Comparison of ENCODE assay signal across 11 cellular contexts in the genomic region with DNA sequence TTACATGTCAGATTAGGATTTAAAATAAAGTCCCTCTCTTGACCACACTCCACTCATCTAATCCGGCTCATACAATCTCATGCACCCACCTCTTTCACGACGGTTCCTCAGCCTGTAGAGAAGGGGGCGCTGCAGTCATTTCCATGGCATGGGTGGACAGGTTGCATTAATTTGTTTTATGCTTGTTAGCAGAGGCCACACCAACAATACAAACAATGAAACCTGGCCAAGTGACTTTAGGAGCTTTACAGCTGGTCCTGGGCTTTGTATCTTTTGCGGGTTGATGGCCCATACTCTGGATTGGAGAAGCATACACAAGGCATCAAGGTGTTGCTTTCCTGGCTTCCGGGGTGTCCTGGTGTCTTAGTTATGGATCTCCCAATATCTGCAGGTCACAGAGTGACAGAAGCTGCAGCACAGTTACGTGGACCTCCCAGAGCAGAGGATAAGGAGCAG. TPM values are rescaled to one million over a fixed set of nuclear protein-coding genes. Genes with fewer than 3 reads are reported as not detected.
DNase-seq lines count a peak whose midpoint lies in the region; ATAC-seq and TF ChIP-seq lines count a peak whose summit lies in the region.
"Had no signal": no experiment of that assay in that cellular context is flagged by ENCODE, and none has a peak within 500 bp of the region (broad histone marks: within the 10 kb centered on the region; RNA-seq: fewer than 3 reads in every experiment).

No MANE protein-coding gene starts in this region.

- H3K4me3 ChIP-seq in HFF-Myc (replicated peaks; ENCODE audit: low read depth, low read length) (no peak overlapping the region), kidney epithelial cell (ENCODE audit: low read depth, low read length) (no peak overlapping the region)

- H3K27ac ChIP-seq in VCaP = no peak overlapping the region

- H3K4me1 Mint-ChIP-seq in naive thymus-derived CD8-positive, alpha-beta T cell = peaks cover 0 to 9% (median 2%) of the 10 kb centered on the region in 4 donors

- H3K27me3 Mint-ChIP-seq in naive thymus-derived CD8-positive, alpha-beta T cell = peaks cover 16 to 37% (median 18%) of the 10 kb centered on the region in 5 donors

- H3K27ac Mint-ChIP-seq in naive thymus-derived CD8-positive, alpha-beta T cell = peak overlapping the region in 1 of 10 donors; percentile 30

- no peaks in the 10 kb centered on the region for H3K36me3 Mint-ChIP-seq in naive thymus-derived CD8-positive, alpha-beta T cell

- peak; percentile 23 for DNase-seq in DMS114 treated with DMSO at 0.1 percent for 48 hours (lab: John Stamatoyannopoulos, UW; ENCODE audit: unreplicated experiment)
- no peak for DNase-seq in HFF-Myc (ENCODE audit: extremely low read depth, low read depth)
- no peak for DNase-seq in kidney epithelial cell (ENCODE audit: low read depth)
- no peak for DNase-seq in naive thymus-derived CD8-positive, alpha-beta T cell
- DNase-seq in inferior parietal cortex (ENCODE audit: extremely low spot score) = no peak
- DNase-seq in iPS-NIHi11 (ENCODE audit: low spot score) = no peak
- DNase-seq: activated naive CD4-positive, alpha-beta T cell treated with Interleukin-2 at 50 U/mL for 16 hours; NCI-H2227 treated with DMSO at 0.1 percent for 48 hours; stimulated activated naive CD4-positive, alpha-beta T cell treated with Interleukin-2 at 50 U/mL for 16 hours had no signal

- no peaks in the 10 kb centered on the region for H3K9me3 Mint-ChIP-seq in naive thymus-derived CD8-positive, alpha-beta T cell

- H3K27me3 ChIP-seq in kidney epithelial cell (ENCODE audit: control insufficient read depth, insufficient read depth, low read length) = no peaks in the 10 kb centered on the region

- H3K36me3 ChIP-seq in kidney epithelial cell (ENCODE audit: control insufficient read depth, insufficient read depth, low read length) = no peaks in the 10 kb centered on the region

- POLR2A ChIA-PET in naive thymus-derived CD8-positive, alpha-beta T cell (lab: Charles Lee) = no interaction called here

- no peak for ATAC-seq in naive thymus-derived CD8-positive, alpha-beta T cell
- ATAC-seq in GM21381 (IDR thresholded peaks at IDR 0.05; ENCODE audit: unreplicated experiment) = no peak

- peak; percentile 68 for TF ChIP-seq CTCF in HFF-Myc (IDR thresholded peaks at IDR 0.05; ENCODE audit: low read depth, low read length, missing control alignments)
- TF ChIP-seq CTCF in VCaP (conservative IDR thresholded peaks at IDR 0.05) = peak; percentile 46
- peak; percentile 51 for TF ChIP-seq CTCF in kidney epithelial cell (IDR thresholded peaks at IDR 0.05; ENCODE audit: insufficient read depth, low read length, poor library complexity, severe bottlenecking)

- H3K4me3 Mint-ChIP-seq in naive thymus-derived CD8-positive, alpha-beta T cell = no peak overlapping the region

RNA-seq across cellular contexts. Expression of gene SNF8, which starts 9.7 kb away (rescaled TPM):
- total RNA-seq in kidney epithelial cell = 114 and 142 TPM in 2 replicates
- total RNA-seq in naive thymus-derived CD8-positive, alpha-beta T cell = 10 to 100 TPM; 57.1 to 63.7 TPM
- polyA plus RNA-seq in naive thymus-derived CD8-positive, alpha-beta T cell = 100 to 1,000 TPM; 104 to 110 (median 105) TPM

RNA-seq across cellular contexts. Expression of gene GIP, which starts 14.1 kb away (rescaled TPM):
- total RNA-seq in kidney epithelial cell = not detected in 2 replicates
- total RNA-seq in naive thymus-derived CD8-positive, alpha-beta T cell = not detected
- polyA plus RNA-seq in naive thymus-derived CD8-positive, alpha-beta T cell = not detected

RNA-seq across cellular contexts. Expression of gene IGF2BP1, which starts 42.9 kb away (rescaled TPM):
- total RNA-seq in kidney epithelial cell = 10.2 and 10.4 TPM in 2 replicates
- not detected for total RNA-seq in naive thymus-derived CD8-positive, alpha-beta T cell
- polyA plus RNA-seq in naive thymus-derived CD8-positive, alpha-beta T cell = not detected

RNA-seq across cellular contexts. Expression of gene UBE2Z, which starts 46.1 kb away (rescaled TPM):
- total RNA-seq in kidney epithelial cell = 118 and 119 TPM in 2 replicates
- total RNA-seq in naive thymus-derived CD8-positive, alpha-beta T cell = 100 to 1,000 TPM; 100 to 109 TPM
- 10 to 100 TPM; 58.4 to 76.0 (median 65.2) TPM for polyA plus RNA-seq in naive thymus-derived CD8-positive, alpha-beta T cell

Comparison
In these comparisons a context has a peak if more than half of its experiments do, and no peak if none do; other contexts are left out.
1. RNA of gene IGF2BP1, which starts 42.9 kb away (total RNA-seq): 10.2 to 10.4 TPM in kidney epithelial cell; not detected in naive thymus-derived CD8-positive, alpha-beta T cell; every median in the first group is over 10 times any median in the second.
2. Peak in every context shown above with its lines, with median percentiles within 50 percentile points of each other: CTCF ChIP-seq.